In the genomic region with DNA sequence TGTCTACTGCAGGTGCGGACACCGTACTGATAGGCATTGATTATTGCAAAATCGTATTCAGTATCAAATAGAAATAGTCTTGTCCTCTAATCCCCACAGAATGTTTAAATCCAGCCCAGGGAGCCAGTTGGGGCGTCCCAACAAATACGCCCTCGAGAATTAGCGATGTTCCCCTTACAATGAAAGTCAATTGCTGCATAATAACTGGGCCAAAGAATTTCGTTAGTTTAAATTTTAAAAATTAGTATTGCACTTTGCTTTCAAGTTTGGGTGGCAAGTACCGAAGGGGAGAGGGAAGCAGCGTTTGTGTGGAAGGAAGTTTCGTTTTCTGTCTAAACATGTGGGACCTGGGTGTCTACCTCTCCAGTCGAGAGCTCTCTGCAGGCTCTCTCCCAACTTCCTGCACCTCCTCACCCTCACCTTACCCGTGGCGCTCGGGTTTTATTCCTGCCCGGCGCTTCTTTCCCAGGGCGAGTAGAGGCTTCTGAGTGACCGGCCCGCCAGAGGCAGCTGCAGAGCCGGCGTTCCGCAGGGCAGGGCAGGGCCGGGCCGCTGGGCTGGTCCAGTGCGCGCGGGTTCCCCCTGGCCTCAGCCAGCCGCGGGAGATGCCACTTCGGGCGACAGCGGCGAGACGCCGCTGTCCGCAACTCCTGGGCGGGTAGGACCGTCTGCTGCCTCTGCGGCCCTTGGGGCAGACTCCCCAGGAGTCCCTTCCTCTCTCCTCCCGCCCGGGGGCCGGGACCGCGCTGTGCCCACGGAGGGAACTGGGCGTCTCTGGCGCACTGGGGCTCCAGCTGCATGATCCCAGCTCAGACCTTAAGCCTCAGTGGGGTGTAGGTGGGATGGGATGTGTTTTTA, we compare ENCODE assay signal across 9 cellular contexts. TPM values are rescaled to one million over a fixed set of nuclear protein-coding genes. Genes with fewer than 3 reads are reported as not detected.
DNase-seq lines count a peak whose midpoint lies in the region; ATAC-seq, FAIRE-seq and TF ChIP-seq lines count a peak whose summit lies in the region.
"Had no signal": no experiment of that assay in that cellular context is flagged by ENCODE, and none has a peak within 500 bp of the region (broad histone marks: within the 10 kb centered on the region; RNA-seq: fewer than 3 reads in every experiment).

No MANE protein-coding gene starts in this region.

- H3K27ac ChIP-seq in A549 = peak overlapping the region; percentile 28 to 94; a peak in 5 of 6 replicates
- peak overlapping the region; percentile 93 to 98 for H3K27ac ChIP-seq in breast epithelium

- WGBS in A549 (ENCODE audit: missing lambda C conversion rate) = 30% methylated on average over 31 of the region's 48 CpGs

- DNase-seq in A549 (ENCODE audit: low read depth in 1 of 2, low spot score in 1 of 2) (peak; percentile 39 to 55), HPDE6-E6E7 (ENCODE audit: extremely low spot score) (peak; percentile 67), breast epithelium (ENCODE audit: low spot score in 2 of 2) (no peak), memory B cell (ENCODE audit: low spot score in 2 of 2) (no peak)
- DNase-seq: NCI-H2107 had no signal

- peaks cover 6 to 63% of the 10 kb centered on the region in 2 donors for H3K27me3 ChIP-seq in breast epithelium

- CTCF ChIA-PET in A549 (lab: Yijun Ruan, JAX) = interaction anchor here (0.8 to 6.1 kb wide), 16 partner anchors 11 to 677 kb away, joined by 3 to 121 read pairs (median 6); no protein-coding TSS in a partner anchor

- H3K9me3 ChIP-seq in A549 = no peaks in the 10 kb centered on the region
- H3K9me3 ChIP-seq in breast epithelium = no peaks in the 10 kb centered on the region

- intact Hi-C loops in breast epithelium (cut with DNase I; ENCODE audit: low total_unique reads) = no loop called here

- no peak for TF ChIP-seq EP300 in A549 (IDR thresholded peaks at IDR 0.05)

- TF ChIP-seq RAD21 in A549 (conservative IDR thresholded peaks at IDR 0.05 in 1 of 2, IDR thresholded peaks at IDR 0.05 in 1 of 2) = no peak

- no peaks in the 10 kb centered on the region for H3K9me3 Mint-ChIP-seq in memory B cell

- no peak overlapping the region for H3K27ac Mint-ChIP-seq in memory B cell

- peak overlapping the region; percentile 96 for H3K4me2 ChIP-seq in A549

- H3K4me1 Mint-ChIP-seq in memory B cell = no peaks in the 10 kb centered on the region

- TF ChIP-seq CTCF in A549 (IDR thresholded peaks at IDR 0.05) = no peak
- no peak for TF ChIP-seq CTCF in breast epithelium (IDR thresholded peaks at IDR 0.05)

- H3K4me3 Mint-ChIP-seq in memory B cell = peak overlapping the region; percentile 11

- H3K36me3 Mint-ChIP-seq in memory B cell = no peaks in the 10 kb centered on the region

- H3K4me3 ChIP-seq in A549 (peak overlapping the region; percentile 86), breast epithelium (peak overlapping the region; percentile 49 to 81 (median 75))

- FAIRE-seq in A549 (lab: Jason Lieb, UNC) = no peak

- ATAC-seq in A549 (peak; percentile 55 to 64), memory B cell (ENCODE audit: low read depth) (no peak), GM21447 (IDR thresholded peaks at IDR 0.05; ENCODE audit: unreplicated experiment) (no peak), GM21786 (IDR thresholded peaks at IDR 0.05; ENCODE audit: unreplicated experiment) (no peak), GM19463 (IDR thresholded peaks at IDR 0.05; ENCODE audit: unreplicated experiment) (no peak), HG02759 (IDR thresholded peaks at IDR 0.05; ENCODE audit: unreplicated experiment) (no peak)

- H3K36me3 ChIP-seq in breast epithelium = no peaks in the 10 kb centered on the region

- TF ChIP-seq POLR2A in A549 (IDR thresholded peaks at IDR 0.05; ENCODE audit: low read length) = no peak
- TF ChIP-seq POLR2A in breast epithelium (IDR thresholded peaks at IDR 0.05) = no peak

- POLR2A ChIA-PET in A549 (lab: Yijun Ruan, JAX) = interaction anchor here (2.1 kb wide), 1 partner anchor 160 kb away, joined by 15 read pairs; no protein-coding TSS in a partner anchor

- H3K27me3 Mint-ChIP-seq in memory B cell = peaks cover 11% of the 10 kb centered on the region

- H3K4me1 ChIP-seq in A549 (peaks cover 19% of the 10 kb centered on the region), breast epithelium (no peaks in the 10 kb centered on the region)

TF ChIP-seq in A549, 52 proteins besides CTCF, POLR2A, EP300 and RAD21:
- TF ChIP-seq RARB (CRISPR knock-in tag; IDR thresholded peaks at IDR 0.05) = no peak
- TF ChIP-seq CBX8 (IDR thresholded peaks at IDR 0.05) = no peak
- no peak for TF ChIP-seq SREBF2 (IDR thresholded peaks at IDR 0.05)
- TF ChIP-seq, protein P1, sequence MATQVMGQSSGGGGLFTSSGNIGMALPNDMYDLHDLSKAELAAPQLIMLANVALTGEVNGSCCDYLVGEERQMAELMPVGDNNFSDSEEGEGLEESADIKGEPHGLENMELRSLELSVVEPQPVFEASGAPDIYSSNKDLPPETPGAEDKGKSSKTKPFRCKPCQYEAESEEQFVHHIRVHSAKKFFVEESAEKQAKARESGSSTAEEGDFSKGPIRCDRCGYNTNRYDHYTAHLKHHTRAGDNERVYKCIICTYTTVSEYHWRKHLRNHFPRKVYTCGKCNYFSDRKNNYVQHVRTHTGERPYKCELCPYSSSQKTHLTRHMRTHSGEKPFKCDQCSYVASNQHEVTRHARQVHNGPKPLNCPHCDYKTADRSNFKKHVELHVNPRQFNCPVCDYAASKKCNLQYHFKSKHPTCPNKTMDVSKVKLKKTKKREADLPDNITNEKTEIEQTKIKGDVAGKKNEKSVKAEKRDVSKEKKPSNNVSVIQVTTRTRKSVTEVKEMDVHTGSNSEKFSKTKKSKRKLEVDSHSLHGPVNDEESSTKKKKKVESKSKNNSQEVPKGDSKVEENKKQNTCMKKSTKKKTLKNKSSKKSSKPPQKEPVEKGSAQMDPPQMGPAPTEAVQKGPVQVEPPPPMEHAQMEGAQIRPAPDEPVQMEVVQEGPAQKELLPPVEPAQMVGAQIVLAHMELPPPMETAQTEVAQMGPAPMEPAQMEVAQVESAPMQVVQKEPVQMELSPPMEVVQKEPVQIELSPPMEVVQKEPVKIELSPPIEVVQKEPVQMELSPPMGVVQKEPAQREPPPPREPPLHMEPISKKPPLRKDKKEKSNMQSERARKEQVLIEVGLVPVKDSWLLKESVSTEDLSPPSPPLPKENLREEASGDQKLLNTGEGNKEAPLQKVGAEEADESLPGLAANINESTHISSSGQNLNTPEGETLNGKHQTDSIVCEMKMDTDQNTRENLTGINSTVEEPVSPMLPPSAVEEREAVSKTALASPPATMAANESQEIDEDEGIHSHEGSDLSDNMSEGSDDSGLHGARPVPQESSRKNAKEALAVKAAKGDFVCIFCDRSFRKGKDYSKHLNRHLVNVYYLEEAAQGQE (IDR thresholded peaks at IDR 0.05) = no peak
- no peak for TF ChIP-seq PHF8 (IDR thresholded peaks at IDR 0.05; ENCODE audit: borderline replicate concordance, low read depth)
- no peak for TF ChIP-seq FOXS1 (CRISPR knock-in tag; IDR thresholded peaks at IDR 0.05)
TF ChIP-seq in A549: peak in this region for 0.

RNA-seq across cellular contexts. Expression of a gene that starts 0.9 kb away (rescaled TPM):
- polyA plus RNA-seq in A549 (2011; rRNA removed) (11.6 and 14.2 TPM in 2 replicates), A549 (2017; fragmentation: RNase III; extraction: RNeasy Plus Mini Kit Qiagen cat#74134 plus additional on column Dnase treatment) (9.1 to 9.6 TPM (median 9.2 TPM) in 3 replicates)
- 9.3 and 13.5 TPM in 2 replicates for polyA plus RNA-seq in A549 (2012; cell fraction: cytosol; rRNA removed)
- 19.6 and 19.7 TPM in 2 replicates for polyA plus RNA-seq in A549 (2012; cell fraction: nucleus; rRNA removed)
- polyA minus RNA-seq in A549 (2011; rRNA and poly(A)+ RNA removed) = 14.4 and 17.0 TPM in 2 replicates
- total RNA-seq in breast epithelium = 10 to 100 TPM in 2 of 3 donors, 1 to 10 TPM in 1; 1.8 to 66.9 (median 24.9) TPM

Comparison
In these comparisons a context has a peak if more than half of its experiments do, and no peak if none do; other contexts are left out.
1. ATAC-seq: peak in A549 (2 of 2); none in memory B cell (single experiment), GM21447 (single experiment), GM21786 (single experiment), GM19463 (single experiment) and HG02759 (single experiment).
2. DNase-seq: peak in A549 (2 of 2) and HPDE6-E6E7 (single experiment); none in breast epithelium (0 of 2) and memory B cell (0 of 2).